Comparison of ENCODE assay signal across 12 cellular contexts in genomic region chr2:48510329-48510728, GRCh38. TPM values are rescaled to one million over a fixed set of nuclear protein-coding genes. Genes with fewer than 3 reads are reported as not detected.
A peak's percentile ranks its signal among the peaks of the same experiment; 100 is the strongest.
DNase-seq lines count a peak whose midpoint lies in the region; TF ChIP-seq lines count a peak whose summit lies in the region.
"Had no signal": no experiment of that assay in that cellular context is flagged by ENCODE, and none has a peak within 500 bp of the region (broad histone marks: within the 10 kb centered on the region; RNA-seq: fewer than 3 reads in every experiment).

No MANE protein-coding gene starts in this region.

- H3K4me3 ChIP-seq in astrocyte of the spinal cord (ENCODE audit: low read depth, low read length) (no peak overlapping the region), uterus (no peak overlapping the region), BE2C (ENCODE audit: low read depth, low read length) (no peak overlapping the region)

- H3K4me1 ChIP-seq in uterus, result no peaks in the 10 kb centered on the region
- H3K4me1 ChIP-seq in BE2C, result no peaks in the 10 kb centered on the region

- no peak overlapping the region for H3K4me3 Mint-ChIP-seq in activated naive CD4-positive, alpha-beta T cell treated with anti-CD3 and anti-CD28 coated beads, Interleukin-2, amount 10 ng/mL, durations not matched to agents 7 days and 5 days
- no peak overlapping the region for H3K4me3 Mint-ChIP-seq in immature natural killer cell

- no peaks in the 10 kb centered on the region for H3K27me3 Mint-ChIP-seq in activated naive CD4-positive, alpha-beta T cell treated with anti-CD3 and anti-CD28 coated beads, Interleukin-2, amount 10 ng/mL, durations not matched to agents 7 days and 5 days
- H3K27me3 Mint-ChIP-seq in immature natural killer cell (ENCODE audit: low read depth in 3 of 3), result no peaks in the 10 kb centered on the region

- CTCF ChIA-PET in activated naive CD4-positive, alpha-beta T cell treated with anti-CD3 and anti-CD28 coated beads, Interleukin-2, amount 10 ng/mL, durations not matched to agents 7 days and 5 days (lab: Charles Lee), result no interaction called here

- H3K27me3 ChIP-seq in uterus (no peaks in the 10 kb centered on the region), BE2C (no peaks in the 10 kb centered on the region)

- H3K9me3 ChIP-seq in uterus, result no peaks in the 10 kb centered on the region
- no peaks in the 10 kb centered on the region for H3K9me3 ChIP-seq in BE2C

- TF ChIP-seq CTCF in astrocyte of the spinal cord (IDR thresholded peaks at IDR 0.05; ENCODE audit: low read depth, low read length) (no peak), uterus (IDR thresholded peaks at IDR 0.05) (no peak), BE2C (IDR thresholded peaks at IDR 0.05; ENCODE audit: low read depth, low read length) (no peak)

- H3K4me1 Mint-ChIP-seq in activated naive CD4-positive, alpha-beta T cell treated with anti-CD3 and anti-CD28 coated beads, Interleukin-2, amount 10 ng/mL, durations not matched to agents 7 days and 5 days, result peaks cover 22% of the 10 kb centered on the region
- H3K4me1 Mint-ChIP-seq in immature natural killer cell, result peaks cover 15 to 18% of the 10 kb centered on the region in 2 donors

- intact Hi-C loops in uterus (cut with DNase I; ENCODE audit: low total_unique reads), result no loop called here

- DNase-seq in activated naive CD4-positive, alpha-beta T cell treated with anti-CD3 and anti-CD28 coated beads, Interleukin-2, amount 10 ng/mL, durations not matched to agents 7 days and 5 days, result no peak
- no peak for DNase-seq in activated naive CD4-positive, alpha-beta T cell treated with anti-CD3 and anti-CD28 coated beads, Interleukin-2, amount 50 U/mL, for 16 hours
- DNase-seq in astrocyte of the spinal cord (ENCODE audit: low read depth, low spot score) (peak; percentile 49), iris pigment epithelial cell (ENCODE audit: low read depth) (peak; percentile 76), uterus (no peak), immature natural killer cell (no peak), BE2C (no peak), NCI-H510A (lab: John Stamatoyannopoulos, UW) (no peak)
- DNase-seq: activated CD4-positive, alpha-beta T cell treated with anti-CD3 and anti-CD28 coated beads, Interleukin-2, amount 50 U/mL, for 4 hours; AML-193; NCI-H1092 treated with DMSO at 0.1 percent for 48 hours; posterior cingulate gyrus had no signal

- peak overlapping the region; percentile 77 to 97 for H3K27ac ChIP-seq in uterus

- no peaks in the 10 kb centered on the region for H3K9me3 Mint-ChIP-seq in activated naive CD4-positive, alpha-beta T cell treated with anti-CD3 and anti-CD28 coated beads, Interleukin-2, amount 10 ng/mL, durations not matched to agents 7 days and 5 days
- no peaks in the 10 kb centered on the region for H3K9me3 Mint-ChIP-seq in immature natural killer cell

- in situ Hi-C loops in astrocyte of the spinal cord (cut with HindIII; ENCODE audit: low sequenced_read_pairs), result no loop called here

- peaks cover 61% of the 10 kb centered on the region for H3K36me3 Mint-ChIP-seq in activated naive CD4-positive, alpha-beta T cell treated with anti-CD3 and anti-CD28 coated beads, Interleukin-2, amount 10 ng/mL, durations not matched to agents 7 days and 5 days
- peaks cover 27 to 52% (median 44%) of the 10 kb centered on the region in 3 donors for H3K36me3 Mint-ChIP-seq in immature natural killer cell

- H3K27ac Mint-ChIP-seq in activated naive CD4-positive, alpha-beta T cell treated with anti-CD3 and anti-CD28 coated beads, Interleukin-2, amount 10 ng/mL, durations not matched to agents 7 days and 5 days, result peak overlapping the region; percentile 11
- peak overlapping the region in 3 of 6 donors; percentile 18 to 54 (median 28) for H3K27ac Mint-ChIP-seq in immature natural killer cell

- TF ChIP-seq POLR2A in uterus (IDR thresholded peaks at IDR 0.05), result no peak

- H3K36me3 ChIP-seq in uterus (no peaks in the 10 kb centered on the region), BE2C (no peaks in the 10 kb centered on the region)

RNA-seq across cellular contexts. Expression of gene STON1, which starts 19.6 kb away (rescaled TPM):
- 10 to 100 TPM; 55.6 to 75.3 (median 65.8) TPM for total RNA-seq in uterus
- under 1 TPM in 1 of 3 donors, not detected in 2; 0.13 TPM for polyA plus RNA-seq in immature natural killer cell
- polyA plus RNA-seq in BE2C (2012; ENCODE audit: insufficient read depth, insufficient read length, low read depth), result not detected

Comparison
In these comparisons a context has a peak if more than half of its experiments do, and no peak if none do; other contexts are left out.
1. DNase-seq: peak in astrocyte of the spinal cord (single experiment) and iris pigment epithelial cell (single experiment); none in activated naive CD4-positive, alpha-beta T cell treated with anti-CD3 and anti-CD28 coated beads, Interleukin-2, amount 10 ng/mL, durations not matched to agents 7 days and 5 days (single experiment), activated naive CD4-positive, alpha-beta T cell treated with anti-CD3 and anti-CD28 coated beads, Interleukin-2, amount 50 U/mL, for 16 hours (single experiment), uterus (0 of 2), immature natural killer cell (0 of 3), BE2C (single experiment) and NCI-H510A (single experiment).